1 cellular context compared by ENCODE assay signal in the genomic region with DNA sequence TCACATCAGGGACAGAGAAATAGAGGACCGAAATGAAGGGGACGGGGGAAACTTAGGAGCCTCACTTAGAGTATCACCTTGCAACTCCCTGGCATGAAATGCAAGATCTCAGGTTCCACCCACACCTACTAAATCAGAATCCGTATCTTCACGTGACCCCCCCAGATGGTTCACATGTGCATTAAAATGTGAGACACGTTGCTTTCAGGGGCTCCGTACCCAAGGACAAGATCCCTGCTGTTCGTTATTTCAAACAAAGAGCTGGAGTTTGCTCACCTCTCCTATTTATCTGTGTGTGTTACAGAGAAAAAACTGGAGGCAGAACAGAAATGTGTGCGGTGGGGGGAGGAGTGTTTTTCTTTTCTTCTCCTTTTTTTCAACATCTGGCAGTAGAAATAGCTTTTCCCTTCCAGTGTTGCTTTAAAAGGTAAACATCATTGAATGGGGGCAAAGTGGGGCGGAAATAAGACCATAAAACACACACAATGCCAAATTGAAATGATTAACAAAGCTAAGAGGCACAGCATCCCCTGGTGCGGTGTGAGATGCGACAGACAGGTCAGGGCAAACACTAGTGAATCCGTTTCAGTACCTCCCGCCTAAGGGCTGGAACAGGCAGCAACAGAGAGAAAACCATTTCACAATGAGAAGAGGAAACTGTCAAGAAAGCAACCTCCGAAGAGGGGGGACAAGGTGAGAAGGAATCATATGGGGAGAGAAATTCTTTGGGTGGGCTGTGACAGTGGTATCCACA.
TF ChIP-seq lines count a peak whose summit lies in the region.

No MANE protein-coding gene starts in this region.

TF ChIP-seq in HepG2, 621 proteins besides CTCF, POLR2A, EP300 and RAD21:
- TF ChIP-seq, protein P1, sequence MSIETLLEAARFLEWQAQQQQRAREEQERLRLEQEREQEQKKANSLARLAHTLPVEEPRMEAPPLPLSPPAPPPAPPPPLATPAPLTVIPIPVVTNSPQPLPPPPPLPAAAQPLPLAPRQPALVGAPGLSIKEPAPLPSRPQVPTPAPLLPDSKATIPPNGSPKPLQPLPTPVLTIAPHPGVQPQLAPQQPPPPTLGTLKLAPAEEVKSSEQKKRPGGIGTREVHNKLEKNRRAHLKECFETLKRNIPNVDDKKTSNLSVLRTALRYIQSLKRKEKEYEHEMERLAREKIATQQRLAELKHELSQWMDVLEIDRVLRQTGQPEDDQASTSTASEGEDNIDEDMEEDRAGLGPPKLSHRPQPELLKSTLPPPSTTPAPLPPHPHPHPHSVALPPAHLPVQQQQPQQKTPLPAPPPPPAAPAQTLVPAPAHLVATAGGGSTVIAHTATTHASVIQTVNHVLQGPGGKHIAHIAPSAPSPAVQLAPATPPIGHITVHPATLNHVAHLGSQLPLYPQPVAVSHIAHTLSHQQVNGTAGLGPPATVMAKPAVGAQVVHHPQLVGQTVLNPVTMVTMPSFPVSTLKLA (IDR thresholded peaks at IDR 0.05) = peak; percentile 63; the same call in 1 of the 2 replicates
- no peak for TF ChIP-seq SYNCRIP (IDR thresholded peaks at IDR 0.05; ENCODE audit: insufficient read depth, low read depth, low read length)
- TF ChIP-seq ZNF441 (CRISPR knock-in tag; IDR thresholded peaks at IDR 0.05; ENCODE audit: borderline replicate concordance) = peak; percentile 68; the same call in 1 of the 2 replicates
